Comparison of ENCODE assay signal across 10 cellular contexts in genomic region chr1:168758503-168758902, GRCh38. TPM values are rescaled to one million over a fixed set of nuclear protein-coding genes. Genes with fewer than 3 reads are reported as not detected.
"Had no signal": no experiment of that assay in that cellular context is flagged by ENCODE, and none has a peak within 500 bp of the region (broad histone marks: within the 10 kb centered on the region; RNA-seq: fewer than 3 reads in every experiment).

No MANE protein-coding gene starts in this region.

- DNase-seq: H9, HCEC 1CT, HFFc6, KBM-7 had no signal

- H3K27ac ChIP-seq: HL-60, KMS-11 had no signal

- ATAC-seq: GM23338, HepG2 had no signal

- H3K4me3 ChIP-seq: GM23338 had no signal

- H2AFZ ChIP-seq: GM23338 had no signal

- H3K4me2 ChIP-seq: GM23338, KMS-11 had no signal

- H3K9ac ChIP-seq: KMS-11 had no signal

RNA-seq across cellular contexts. Expression of gene DPT, which starts 29.5 kb away (rescaled TPM):
- polyA plus RNA-seq: GM23338, H1, IgD-negative memory B cell had no signal
